In the genomic region with DNA sequence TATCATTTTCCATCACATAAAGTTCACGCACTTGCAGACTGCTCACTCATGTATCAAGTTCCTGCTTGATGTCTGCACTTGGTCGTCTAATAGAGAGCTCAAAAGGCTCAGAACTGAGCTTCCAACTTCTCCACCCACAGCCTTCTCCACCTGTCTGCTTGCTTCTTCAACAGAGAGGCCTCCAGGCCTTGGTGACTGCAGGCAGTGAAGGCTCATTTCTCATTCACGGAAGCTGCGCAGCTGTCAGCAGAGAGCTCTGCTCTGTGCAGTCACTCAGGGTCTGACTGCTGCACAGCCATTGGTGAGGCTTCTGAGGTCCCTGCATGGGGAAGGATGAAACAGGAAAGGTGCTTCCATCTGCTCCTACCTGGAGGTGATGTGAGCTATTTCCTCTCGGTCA, we compare ENCODE assay signal across 28 cellular contexts.
A peak's percentile ranks its signal among the peaks of the same experiment; 100 is the strongest.
DNase-seq lines count a peak whose midpoint lies in the region; ATAC-seq, FAIRE-seq and TF ChIP-seq lines count a peak whose summit lies in the region.
"Had no signal": no experiment of that assay in that cellular context is flagged by ENCODE, and none has a peak within 500 bp of the region (broad histone marks: within the 10 kb centered on the region; RNA-seq: fewer than 3 reads in every experiment).

No MANE protein-coding gene starts in this region.

- BruUV-seq in GM12878 (replicated peaks; lab: Mats Ljungman, UMichigan): no TSS peak

- H3K36me3 ChIP-seq in GM12878 (ENCODE audit: control insufficient read depth in 2 of 2, insufficient read depth in 2 of 2, low read length in 1 of 2): no peaks in the 10 kb centered on the region
- H3K36me3 ChIP-seq in CD8-positive, alpha-beta T cell (ENCODE audit: insufficient read depth, low read length): no peaks in the 10 kb centered on the region
- H3K36me3 ChIP-seq: left lung, prostate gland, thyroid gland had no signal

- in situ Hi-C loops in GM13976 (cut with MboI; ENCODE audit: low sequenced_read_pairs, unreplicated experiment): no loop called here
- in situ Hi-C loops in GM12878 (cut with MboI): no loop called here

- H3K4me1 ChIP-seq in GM12878 (ENCODE audit: control insufficient read depth, insufficient read depth, low read length): no peaks in the 10 kb centered on the region
- no peaks in the 10 kb centered on the region for H3K4me1 ChIP-seq in CD8-positive, alpha-beta T cell (ENCODE audit: insufficient read depth, low read length)
- H3K4me1 ChIP-seq: left lung had no signal

- TF ChIP-seq EP300 in GM12878 (IDR thresholded peaks at IDR 0.05; ENCODE audit: borderline replicate concordance in 1 of 2, control insufficient read depth in 1 of 2, low read depth in 2 of 2, low read length in 2 of 2): no peak

- no peaks in the 10 kb centered on the region for H3K9me3 Mint-ChIP-seq in CD8-positive, alpha-beta T cell
- H3K9me3 Mint-ChIP-seq: activated CD4-positive, alpha-beta memory T cell treated with anti-CD3 and anti-CD28 coated beads, Interleukin-2, amount 10 ng/mL, durations not matched to agents 7 days and 5 days; activated naive CD4-positive, alpha-beta T cell treated with anti-CD3 and anti-CD28 coated beads for 36 hours; central memory CD8-positive, alpha-beta T cell; dendritic cell treated with granulocyte-macrophage colony-stimulating factor and Interleukin-4, amounts not matched to agents 40 ng/mL and 50 ng/mL, for 4 days had no signal

- no peak overlapping the region for H3K27ac Mint-ChIP-seq in CD8-positive, alpha-beta T cell
- H3K27ac Mint-ChIP-seq: activated CD4-positive, alpha-beta memory T cell treated with anti-CD3 and anti-CD28 coated beads, Interleukin-2, amount 10 ng/mL, durations not matched to agents 7 days and 5 days; activated naive CD4-positive, alpha-beta T cell treated with anti-CD3 and anti-CD28 coated beads for 36 hours; dendritic cell treated with granulocyte-macrophage colony-stimulating factor and Interleukin-4, amounts not matched to agents 40 ng/mL and 50 ng/mL, for 4 days; HFFc6; T-helper 17 cell had no signal

- ATAC-seq in HG02759 (IDR thresholded peaks at IDR 0.05; ENCODE audit: unreplicated experiment) (peak; percentile 37), GM12878 (peak; percentile 26; the same call in 2 of the 3 replicates), HG02885 (IDR thresholded peaks at IDR 0.05; ENCODE audit: poor library complexity, unreplicated experiment) (no peak)
- ATAC-seq in CD8-positive, alpha-beta T cell: no peak
- ATAC-seq: left lung, Right ventricle myocardium inferior, sciatic nerve, T-helper 17 cell had no signal

- H4K20me1 ChIP-seq in GM12878 (ENCODE audit: control insufficient read depth, insufficient read depth): no peaks in the 10 kb centered on the region

- CTCF ChIA-PET in GM12878 (lab: Yijun Ruan, JAX): no interaction called here
- CTCF ChIA-PET in CD8-positive, alpha-beta T cell (lab: Charles Lee): no interaction called here

- no peak overlapping the region for H3K9ac ChIP-seq in GM12878 (ENCODE audit: control insufficient read depth, insufficient read depth, low read length)
- H3K9ac ChIP-seq: GM23248 had no signal

- H2AFZ ChIP-seq in GM12878 (ENCODE audit: control insufficient read depth, low read depth, low read length): no peak overlapping the region
- H2AFZ ChIP-seq: GM23248 had no signal

- no peaks in the 10 kb centered on the region for H3K9me3 ChIP-seq in GM12878 (replicated peaks; ENCODE audit: control insufficient read depth, insufficient read depth, low read length)
- no peaks in the 10 kb centered on the region for H3K9me3 ChIP-seq in CD8-positive, alpha-beta T cell (ENCODE audit: low read length)
- H3K9me3 ChIP-seq: left lung, prostate gland, thyroid gland had no signal

- H3K4me3 ChIP-seq in GM12878: no peak overlapping the region
- no peak overlapping the region for H3K4me3 ChIP-seq in CD8-positive, alpha-beta T cell (ENCODE audit: low read depth, low read length)
- H3K4me3 ChIP-seq: GM23248, left lung, prostate gland, thyroid gland had no signal

- no peak for TF ChIP-seq POLR2A in GM12878 (IDR thresholded peaks at IDR 0.05; ENCODE audit: low read depth, low read length)

- RAD21 ChIA-PET in GM12878 (lab: Charles Lee; ENCODE audit: unreplicated experiment): no interaction called here

- H3K27ac ChIP-seq in GM12878 (ENCODE audit: control insufficient read depth, insufficient read depth): no peak overlapping the region
- H3K27ac ChIP-seq in CD8-positive, alpha-beta T cell (ENCODE audit: low read depth, low read length): no peak overlapping the region
- H3K27ac ChIP-seq: GM23248, left lung, prostate gland, thyroid gland had no signal

- TF ChIP-seq CTCF in GM13976 (IDR thresholded peaks at IDR 0.05; ENCODE audit: borderline replicate concordance, control extremely low read depth, extremely low read depth, insufficient read depth, missing control alignments): no peak
- no peak for TF ChIP-seq CTCF in GM12878 (IDR thresholded peaks at IDR 0.05 in 2 of 3, conservative IDR thresholded peaks at IDR 0.05 in 1 of 3; ENCODE audit: control insufficient read depth in 2 of 3, extremely low read depth in 1 of 3, insufficient read depth in 1 of 3, low read depth in 3 of 3, low read length in 3 of 3)
- TF ChIP-seq CTCF in CD8-positive, alpha-beta T cell (IDR thresholded peaks at IDR 0.05): no peak

- POLR2A ChIA-PET in GM12878 (lab: Charles Lee): no interaction called here
- POLR2A ChIA-PET in CD8-positive, alpha-beta T cell (lab: Charles Lee): no interaction called here

- H3K36me3 Mint-ChIP-seq in CD8-positive, alpha-beta T cell: no peaks in the 10 kb centered on the region

- no peak overlapping the region for H3K4me3 Mint-ChIP-seq in CD8-positive, alpha-beta T cell
- H3K4me3 Mint-ChIP-seq: activated CD4-positive, alpha-beta memory T cell treated with anti-CD3 and anti-CD28 coated beads, Interleukin-2, amount 10 ng/mL, durations not matched to agents 7 days and 5 days; activated naive CD4-positive, alpha-beta T cell treated with anti-CD3 and anti-CD28 coated beads for 36 hours; central memory CD8-positive, alpha-beta T cell; dendritic cell treated with granulocyte-macrophage colony-stimulating factor and Interleukin-4, amounts not matched to agents 40 ng/mL and 50 ng/mL, for 4 days; HFFc6; T-helper 17 cell had no signal

- intact Hi-C loops in GM12878 (cut with micrococcal nuclease; ENCODE audit: unreplicated experiment) (no loop called here), posterior vena cava (cut with DNase I) (no loop called here)
- intact Hi-C loops in CD8-positive, alpha-beta T cell (cut with DNase I, micrococcal nuclease): no loop called here

- TF ChIP-seq RAD21 in GM12878 (IDR thresholded peaks at IDR 0.05; ENCODE audit: insufficient read depth, low read depth, low read length): no peak

- H3K4me2 ChIP-seq in GM12878 (ENCODE audit: control insufficient read depth, insufficient read depth): no peak overlapping the region

- H3K27me3 Mint-ChIP-seq in CD8-positive, alpha-beta T cell (ENCODE audit: low read depth): peaks cover 14% of the 10 kb centered on the region
- H3K27me3 Mint-ChIP-seq: dendritic cell treated with granulocyte-macrophage colony-stimulating factor and Interleukin-4, amounts not matched to agents 40 ng/mL and 50 ng/mL, for 4 days had no signal

- H3K4me1 Mint-ChIP-seq in CD8-positive, alpha-beta T cell (ENCODE audit: low read depth): no peaks in the 10 kb centered on the region
- H3K4me1 Mint-ChIP-seq: activated CD4-positive, alpha-beta memory T cell treated with anti-CD3 and anti-CD28 coated beads, Interleukin-2, amount 10 ng/mL, durations not matched to agents 7 days and 5 days; central memory CD8-positive, alpha-beta T cell; T-helper 17 cell had no signal

- H3K27me3 ChIP-seq in GM12878 (replicated peaks in 1 of 2; ENCODE audit: control insufficient read depth in 2 of 2, insufficient read depth in 2 of 2, low read length in 1 of 2): peaks cover 0 to 5% of the 10 kb centered on the region in 2 experiments; a peak in 3 of 4 replicates
- H3K27me3 ChIP-seq in CD8-positive, alpha-beta T cell (ENCODE audit: insufficient read depth, low read length): no peaks in the 10 kb centered on the region
- H3K27me3 ChIP-seq: thyroid gland had no signal

- DNase-seq in GM13976 (ENCODE audit: low spot score) (peak; percentile 15), GM12878 (ENCODE audit: low read depth, low spot score) (no peak), posterior vena cava (ENCODE audit: low spot score) (peak; percentile 47), T1000 (lab: John Stamatoyannopoulos, UW) (no peak)
- no peak for DNase-seq in CD8-positive, alpha-beta T cell
- no peak for DNase-seq in central memory CD4-positive, alpha-beta T cell
- DNase-seq: activated CD4-positive, alpha-beta memory T cell treated with anti-CD3 and anti-CD28 coated beads, Interleukin-2, amount 10 ng/mL, durations not matched to agents 7 days and 5 days; activated CD4-positive, CD25-positive, alpha-beta regulatory T cell treated with anti-CD3 and anti-CD28 coated beads, Interleukin-2, amount 50 U/mL, for 72 hours; activated CD8-positive, alpha-beta memory T cell treated with anti-CD3 and anti-CD28 coated beads, Interleukin-2, amount 50 U/mL, for 4 hours; activated naive CD4-positive, alpha-beta T cell treated with anti-CD3 and anti-CD28 coated beads for 36 hours; C1 segment of cervical spinal cord; DMS79; GM23248; HFFc6; left lung; NCI-H1436; NCI-H345; stimulated activated CD4-positive, alpha-beta T cell treated with anti-CD3 and anti-CD28 coated beads, Interleukin-2, amount 100 ng/mL, for 48 hours; T-helper 17 cell; thyroid gland had no signal

- WGBS in GM12878 (ENCODE audit: insufficient coverage, insufficient replicate concordance, low lambda C conversion rate, missing lambda C conversion rate): 5% methylated on average over 5 of the region's 5 CpGs

- no peaks in the 10 kb centered on the region for H3K79me2 ChIP-seq in GM12878 (ENCODE audit: control insufficient read depth, insufficient read depth, low read length)

- SMC1A ChIA-PET in GM12878 (lab: Charles Lee; ENCODE audit: uncharacterized antibody, unreplicated experiment): no interaction called here

- no peak for FAIRE-seq in GM12878 (lab: Jason Lieb, UNC)
- FAIRE-seq: G401.6 had no signal

TF ChIP-seq in GM12878, 131 proteins besides CTCF, POLR2A, EP300 and RAD21 (continues in another document):
- TF ChIP-seq BHLHE40 (IDR thresholded peaks at IDR 0.05; ENCODE audit: borderline replicate concordance in 1 of 2, low read depth in 2 of 2, low read length in 1 of 2): no peak
- TF ChIP-seq FOS (IDR thresholded peaks at IDR 0.05; ENCODE audit: borderline replicate concordance, extremely low read depth, insufficient read length): no peak
- no peak for TF ChIP-seq BMI1 (IDR thresholded peaks at IDR 0.05; ENCODE audit: borderline replicate concordance)
- TF ChIP-seq HDAC2 (IDR thresholded peaks at IDR 0.05): no peak
- no peak for TF ChIP-seq ETV6 (conservative IDR thresholded peaks at IDR 0.05 in 1 of 2, IDR thresholded peaks at IDR 0.05 in 1 of 2; ENCODE audit: borderline replicate concordance in 1 of 2, low read depth in 1 of 2)

Comparison
In these comparisons a context has a peak if more than half of its experiments do, and no peak if none do; other contexts are left out.
1. DNase-seq: peak in GM13976 (single experiment) and posterior vena cava (single experiment); none in GM12878 (single experiment), T1000 (single experiment), CD8-positive, alpha-beta T cell (0 of 7) and central memory CD4-positive, alpha-beta T cell (single experiment).
2. ATAC-seq: peak in HG02759 (single experiment) and GM12878 (single experiment); none in CD8-positive, alpha-beta T cell (single experiment) and HG02885 (single experiment).